1 cellular context compared by ENCODE assay signal in the genomic region with DNA sequence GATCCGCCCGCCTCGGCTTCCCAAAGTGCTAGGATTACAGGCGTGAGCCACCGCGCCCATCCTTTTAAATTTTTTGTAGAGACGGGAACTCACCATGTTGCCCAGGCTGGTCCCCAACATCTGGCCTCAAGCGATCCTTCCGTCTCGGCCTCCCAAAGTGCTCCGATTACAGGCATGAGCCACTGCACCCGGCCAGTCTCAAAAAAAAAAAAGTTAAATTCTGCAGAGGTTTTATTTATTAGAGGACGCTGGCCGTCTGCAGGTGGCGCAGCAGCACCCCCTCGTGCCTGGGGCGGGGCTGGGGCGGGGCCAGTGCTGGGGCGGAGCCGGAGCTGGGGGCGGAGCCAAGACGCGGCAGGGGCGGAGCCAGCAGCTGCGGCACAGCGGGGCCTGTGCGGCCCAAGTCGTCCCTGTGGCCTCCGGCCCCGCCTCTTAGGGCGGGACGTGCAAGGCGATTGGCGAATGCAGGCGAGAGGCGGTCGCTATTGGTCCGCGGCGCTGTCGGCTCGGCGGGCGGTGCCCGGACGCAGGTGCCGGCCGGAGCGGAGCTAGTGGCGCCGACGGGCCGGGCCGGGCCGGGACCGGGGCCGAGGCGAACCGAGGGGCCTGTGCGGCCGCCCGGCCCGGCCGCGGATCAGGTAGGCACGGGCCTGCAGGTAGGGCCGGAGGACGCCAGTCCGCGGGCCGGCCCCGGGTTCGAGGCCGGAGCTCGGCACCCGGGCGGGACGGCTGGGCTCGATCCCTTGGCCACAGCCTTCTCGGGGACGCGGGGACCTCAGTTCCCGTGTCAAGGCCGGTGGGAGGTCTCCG.
A peak's percentile ranks its signal among the peaks of the same experiment; 100 is the strongest.
TF ChIP-seq lines count a peak whose summit lies in the region.

A gene with protein sequence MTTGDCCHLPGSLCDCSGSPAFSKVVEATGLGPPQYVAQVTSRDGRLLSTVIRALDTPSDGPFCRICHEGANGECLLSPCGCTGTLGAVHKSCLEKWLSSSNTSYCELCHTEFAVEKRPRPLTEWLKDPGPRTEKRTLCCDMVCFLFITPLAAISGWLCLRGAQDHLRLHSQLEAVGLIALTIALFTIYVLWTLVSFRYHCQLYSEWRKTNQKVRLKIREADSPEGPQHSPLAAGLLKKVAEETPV (plus strand): TSS at position 523 of the 810 bp plus-strand sequence. CDS start 8,536 bp downstream, outside the sequence.

TF ChIP-seq in K562, 482 proteins besides CTCF, POLR2A, EP300 and RAD21 (continued from another document):
- TF ChIP-seq, protein P1, sequence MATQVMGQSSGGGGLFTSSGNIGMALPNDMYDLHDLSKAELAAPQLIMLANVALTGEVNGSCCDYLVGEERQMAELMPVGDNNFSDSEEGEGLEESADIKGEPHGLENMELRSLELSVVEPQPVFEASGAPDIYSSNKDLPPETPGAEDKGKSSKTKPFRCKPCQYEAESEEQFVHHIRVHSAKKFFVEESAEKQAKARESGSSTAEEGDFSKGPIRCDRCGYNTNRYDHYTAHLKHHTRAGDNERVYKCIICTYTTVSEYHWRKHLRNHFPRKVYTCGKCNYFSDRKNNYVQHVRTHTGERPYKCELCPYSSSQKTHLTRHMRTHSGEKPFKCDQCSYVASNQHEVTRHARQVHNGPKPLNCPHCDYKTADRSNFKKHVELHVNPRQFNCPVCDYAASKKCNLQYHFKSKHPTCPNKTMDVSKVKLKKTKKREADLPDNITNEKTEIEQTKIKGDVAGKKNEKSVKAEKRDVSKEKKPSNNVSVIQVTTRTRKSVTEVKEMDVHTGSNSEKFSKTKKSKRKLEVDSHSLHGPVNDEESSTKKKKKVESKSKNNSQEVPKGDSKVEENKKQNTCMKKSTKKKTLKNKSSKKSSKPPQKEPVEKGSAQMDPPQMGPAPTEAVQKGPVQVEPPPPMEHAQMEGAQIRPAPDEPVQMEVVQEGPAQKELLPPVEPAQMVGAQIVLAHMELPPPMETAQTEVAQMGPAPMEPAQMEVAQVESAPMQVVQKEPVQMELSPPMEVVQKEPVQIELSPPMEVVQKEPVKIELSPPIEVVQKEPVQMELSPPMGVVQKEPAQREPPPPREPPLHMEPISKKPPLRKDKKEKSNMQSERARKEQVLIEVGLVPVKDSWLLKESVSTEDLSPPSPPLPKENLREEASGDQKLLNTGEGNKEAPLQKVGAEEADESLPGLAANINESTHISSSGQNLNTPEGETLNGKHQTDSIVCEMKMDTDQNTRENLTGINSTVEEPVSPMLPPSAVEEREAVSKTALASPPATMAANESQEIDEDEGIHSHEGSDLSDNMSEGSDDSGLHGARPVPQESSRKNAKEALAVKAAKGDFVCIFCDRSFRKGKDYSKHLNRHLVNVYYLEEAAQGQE (CRISPR knock-in tag; IDR thresholded peaks at IDR 0.05; ENCODE audit: low read depth) = peak; percentile 64; the same call in 1 of the 2 replicates
- TF ChIP-seq, protein P2, sequence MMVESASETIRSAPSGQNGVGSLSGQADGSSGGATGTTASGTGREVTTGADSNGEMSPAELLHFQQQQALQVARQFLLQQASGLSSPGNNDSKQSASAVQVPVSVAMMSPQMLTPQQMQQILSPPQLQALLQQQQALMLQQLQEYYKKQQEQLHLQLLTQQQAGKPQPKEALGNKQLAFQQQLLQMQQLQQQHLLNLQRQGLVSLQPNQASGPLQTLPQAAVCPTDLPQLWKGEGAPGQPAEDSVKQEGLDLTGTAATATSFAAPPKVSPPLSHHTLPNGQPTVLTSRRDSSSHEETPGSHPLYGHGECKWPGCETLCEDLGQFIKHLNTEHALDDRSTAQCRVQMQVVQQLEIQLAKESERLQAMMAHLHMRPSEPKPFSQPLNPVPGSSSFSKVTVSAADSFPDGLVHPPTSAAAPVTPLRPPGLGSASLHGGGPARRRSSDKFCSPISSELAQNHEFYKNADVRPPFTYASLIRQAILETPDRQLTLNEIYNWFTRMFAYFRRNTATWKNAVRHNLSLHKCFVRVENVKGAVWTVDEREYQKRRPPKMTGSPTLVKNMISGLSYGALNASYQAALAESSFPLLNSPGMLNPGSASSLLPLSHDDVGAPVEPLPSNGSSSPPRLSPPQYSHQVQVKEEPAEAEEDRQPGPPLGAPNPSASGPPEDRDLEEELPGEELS (CRISPR knock-in tag; IDR thresholded peaks at IDR 0.05; ENCODE audit: borderline replicate concordance) = no peak
- TF ChIP-seq POLR3G (IDR thresholded peaks at IDR 0.05; ENCODE audit: extremely low read depth, insufficient read length, insufficient replicate concordance) (no peak), ESRRA (IDR thresholded peaks at IDR 0.05; ENCODE audit: borderline replicate concordance, low read depth) (no peak; the same call in 1 of the 2 replicates), KDM1A (IDR thresholded peaks at IDR 0.05) (no peak), NCOA2 (IDR thresholded peaks at IDR 0.05; ENCODE audit: partially characterized antibody in 2 of 2) (no peak), ZNF324 (CRISPR knock-in tag; IDR thresholded peaks at IDR 0.05) (no peak), U2AF1 (optimal IDR thresholded peaks at IDR 0.05; ENCODE audit: low read depth, low read length) (no peak), NFE2 (IDR thresholded peaks at IDR 0.05; ENCODE audit: low read depth) (no peak), ZNF589 (CRISPR knock-in tag; IDR thresholded peaks at IDR 0.05; ENCODE audit: low read depth) (no peak)
- TF ChIP-seq, protein P3, sequence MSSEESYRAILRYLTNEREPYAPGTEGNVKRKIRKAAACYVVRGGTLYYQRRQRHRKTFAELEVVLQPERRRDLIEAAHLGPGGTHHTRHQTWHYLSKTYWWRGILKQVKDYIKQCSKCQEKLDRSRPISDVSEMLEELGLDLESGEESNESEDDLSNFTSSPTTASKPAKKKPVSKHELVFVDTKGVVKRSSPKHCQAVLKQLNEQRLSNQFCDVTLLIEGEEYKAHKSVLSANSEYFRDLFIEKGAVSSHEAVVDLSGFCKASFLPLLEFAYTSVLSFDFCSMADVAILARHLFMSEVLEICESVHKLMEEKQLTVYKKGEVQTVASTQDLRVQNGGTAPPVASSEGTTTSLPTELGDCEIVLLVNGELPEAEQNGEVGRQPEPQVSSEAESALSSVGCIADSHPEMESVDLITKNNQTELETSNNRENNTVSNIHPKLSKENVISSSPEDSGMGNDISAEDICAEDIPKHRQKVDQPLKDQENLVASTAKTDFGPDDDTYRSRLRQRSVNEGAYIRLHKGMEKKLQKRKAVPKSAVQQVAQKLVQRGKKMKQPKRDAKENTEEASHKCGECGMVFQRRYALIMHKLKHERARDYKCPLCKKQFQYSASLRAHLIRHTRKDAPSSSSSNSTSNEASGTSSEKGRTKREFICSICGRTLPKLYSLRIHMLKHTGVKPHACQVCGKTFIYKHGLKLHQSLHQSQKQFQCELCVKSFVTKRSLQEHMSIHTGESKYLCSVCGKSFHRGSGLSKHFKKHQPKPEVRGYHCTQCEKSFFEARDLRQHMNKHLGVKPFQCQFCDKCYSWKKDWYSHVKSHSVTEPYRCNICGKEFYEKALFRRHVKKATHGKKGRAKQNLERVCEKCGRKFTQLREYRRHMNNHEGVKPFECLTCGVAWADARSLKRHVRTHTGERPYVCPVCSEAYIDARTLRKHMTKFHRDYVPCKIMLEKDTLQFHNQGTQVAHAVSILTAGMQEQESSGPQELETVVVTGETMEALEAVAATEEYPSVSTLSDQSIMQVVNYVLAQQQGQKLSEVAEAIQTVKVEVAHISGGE (CRISPR knock-in tag; IDR thresholded peaks at IDR 0.05) = peak in 2 of 3 experiments; percentile 14 to 33; a peak in 1 of 6 replicates
- TF ChIP-seq, protein P4, sequence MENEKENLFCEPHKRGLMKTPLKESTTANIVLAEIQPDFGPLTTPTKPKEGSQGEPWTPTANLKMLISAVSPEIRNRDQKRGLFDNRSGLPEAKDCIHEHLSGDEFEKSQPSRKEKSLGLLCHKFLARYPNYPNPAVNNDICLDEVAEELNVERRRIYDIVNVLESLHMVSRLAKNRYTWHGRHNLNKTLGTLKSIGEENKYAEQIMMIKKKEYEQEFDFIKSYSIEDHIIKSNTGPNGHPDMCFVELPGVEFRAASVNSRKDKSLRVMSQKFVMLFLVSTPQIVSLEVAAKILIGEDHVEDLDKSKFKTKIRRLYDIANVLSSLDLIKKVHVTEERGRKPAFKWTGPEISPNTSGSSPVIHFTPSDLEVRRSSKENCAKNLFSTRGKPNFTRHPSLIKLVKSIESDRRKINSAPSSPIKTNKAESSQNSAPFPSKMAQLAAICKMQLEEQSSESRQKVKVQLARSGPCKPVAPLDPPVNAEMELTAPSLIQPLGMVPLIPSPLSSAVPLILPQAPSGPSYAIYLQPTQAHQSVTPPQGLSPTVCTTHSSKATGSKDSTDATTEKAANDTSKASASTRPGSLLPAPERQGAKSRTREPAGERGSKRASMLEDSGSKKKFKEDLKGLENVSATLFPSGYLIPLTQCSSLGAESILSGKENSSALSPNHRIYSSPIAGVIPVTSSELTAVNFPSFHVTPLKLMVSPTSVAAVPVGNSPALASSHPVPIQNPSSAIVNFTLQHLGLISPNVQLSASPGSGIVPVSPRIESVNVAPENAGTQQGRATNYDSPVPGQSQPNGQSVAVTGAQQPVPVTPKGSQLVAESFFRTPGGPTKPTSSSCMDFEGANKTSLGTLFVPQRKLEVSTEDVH (IDR thresholded peaks at IDR 0.05; ENCODE audit: low read depth, partially characterized antibody) = no peak
- TF ChIP-seq, protein P5, sequence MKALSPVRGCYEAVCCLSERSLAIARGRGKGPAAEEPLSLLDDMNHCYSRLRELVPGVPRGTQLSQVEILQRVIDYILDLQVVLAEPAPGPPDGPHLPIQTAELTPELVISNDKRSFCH (CRISPR knock-in tag; IDR thresholded peaks at IDR 0.05) = no peak
- TF ChIP-seq, protein P5 (tag; IDR thresholded peaks at IDR 0.05) = no peak
